Comparison of ENCODE assay signal across 1 cellular context in genomic region chr6:32175322-32175710, GRCh38.
TF ChIP-seq lines count a peak whose summit lies in the region.

No MANE protein-coding gene starts in this region.

TF ChIP-seq in GM12878, 131 proteins besides CTCF, POLR2A, EP300 and RAD21:
- TF ChIP-seq SREBF2 (IDR thresholded peaks at IDR 0.05; ENCODE audit: low read length) (no peak), POLR2AphosphoS5 (IDR thresholded peaks at IDR 0.05; ENCODE audit: low read length) (no peak), CEBPZ (IDR thresholded peaks at IDR 0.05; ENCODE audit: low read depth, low read length) (no peak), SMARCA5 (IDR thresholded peaks at IDR 0.05) (no peak), SMC3 (IDR thresholded peaks at IDR 0.05; ENCODE audit: borderline replicate concordance, low read length) (no peak), YY1 (IDR thresholded peaks at IDR 0.05; ENCODE audit: low read depth, low read length) (0 out of 2 replicates have a peak, but pooled peaks have one; percentile 12), BMI1 (IDR thresholded peaks at IDR 0.05; ENCODE audit: borderline replicate concordance) (no peak), ZSCAN29 (IDR thresholded peaks at IDR 0.05) (no peak), WRNIP1 (IDR thresholded peaks at IDR 0.05; ENCODE audit: borderline replicate concordance, low read depth, low read length) (no peak), TARDBP (IDR thresholded peaks at IDR 0.05; ENCODE audit: borderline replicate concordance) (no peak), POLR2AphosphoS2 (IDR thresholded peaks at IDR 0.05; ENCODE audit: low read depth, low read length) (no peak), NBN (IDR thresholded peaks at IDR 0.05) (no peak), NR2F1 (conservative IDR thresholded peaks at IDR 0.05) (peak; percentile 30; the same call in 1 of the 2 replicates), IKZF1 (conservative IDR thresholded peaks at IDR 0.05) (peak; percentile 42; the same call in 1 of the 2 replicates), CBFB (IDR thresholded peaks at IDR 0.05; ENCODE audit: low read depth) (no peak), PML (IDR thresholded peaks at IDR 0.05; ENCODE audit: low read length) (no peak), KAT2A (conservative IDR thresholded peaks at IDR 0.05; ENCODE audit: control insufficient read depth, low read depth, low read length) (no peak), SP1 (IDR thresholded peaks at IDR 0.05; ENCODE audit: low read depth, low read length) (no peak)
